In the genomic region with DNA sequence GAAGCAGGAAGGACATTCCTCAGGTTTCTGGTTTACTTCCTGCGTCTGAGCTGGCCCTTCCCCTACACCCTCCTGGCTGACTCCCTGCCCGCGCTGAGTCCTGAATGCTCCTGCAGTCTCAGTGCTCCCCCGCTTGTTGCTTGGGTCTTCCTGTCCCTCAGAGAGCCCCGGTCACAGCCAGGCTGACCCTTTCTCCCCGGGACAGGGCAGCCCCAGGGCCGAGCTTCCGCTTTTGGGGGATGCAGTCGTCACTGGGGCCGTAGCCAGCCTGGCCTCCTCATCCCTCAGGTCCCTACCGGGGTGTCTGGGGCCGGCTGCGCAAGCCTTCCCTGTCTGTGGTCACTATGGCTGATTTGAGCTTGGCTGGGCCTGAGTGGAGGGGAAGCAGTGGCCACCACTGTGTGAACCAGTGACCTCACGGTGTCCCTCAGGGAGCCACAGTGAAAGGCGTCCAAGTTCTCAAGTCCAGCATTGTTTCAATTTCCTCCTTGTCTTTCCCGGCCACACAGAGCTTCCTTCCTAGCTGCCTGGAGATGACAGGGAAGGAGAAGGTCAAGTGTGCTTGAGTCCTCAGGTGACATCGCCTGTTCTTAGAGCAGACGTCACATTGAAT, we compare ENCODE assay signal across 12 cellular contexts. TPM values are rescaled to one million over a fixed set of nuclear protein-coding genes. Genes with fewer than 3 reads are reported as not detected.
DNase-seq lines count a peak whose midpoint lies in the region; ATAC-seq, FAIRE-seq and TF ChIP-seq lines count a peak whose summit lies in the region.
"Had no signal": no experiment of that assay in that cellular context is flagged by ENCODE, and none has a peak within 500 bp of the region (broad histone marks: within the 10 kb centered on the region; RNA-seq: fewer than 3 reads in every experiment).

No MANE protein-coding gene starts in this region.

- WGBS in tibial nerve, 2 donors = 44 to 53% methylated on average over 18 of the region's 18 CpGs

- no peak overlapping the region for H3K4me3 Mint-ChIP-seq in activated CD4-positive, alpha-beta T cell treated with anti-CD3 and anti-CD28 coated beads for 36 hours
- H3K4me3 Mint-ChIP-seq in immature natural killer cell = no peak overlapping the region

- CTCF ChIA-PET in activated CD4-positive, alpha-beta T cell treated with anti-CD3 and anti-CD28 coated beads for 36 hours (lab: Charles Lee) = no interaction called here

- H3K27ac Mint-ChIP-seq in activated CD4-positive, alpha-beta T cell treated with anti-CD3 and anti-CD28 coated beads for 36 hours = peak overlapping the region; percentile 8
- peak overlapping the region; percentile 35 to 89 (median 70) for H3K27ac Mint-ChIP-seq in immature natural killer cell

- TF ChIP-seq EP300 in tibial nerve (IDR thresholded peaks at IDR 0.05) = peak in 1 of 2 donors; percentile 56

- intact Hi-C loops in activated CD4-positive, alpha-beta T cell treated with anti-CD3 and anti-CD28 coated beads for 36 hours (cut with DNase I, micrococcal nuclease) = no loop called here

- peaks cover 40% of the 10 kb centered on the region for H3K36me3 Mint-ChIP-seq in activated CD4-positive, alpha-beta T cell treated with anti-CD3 and anti-CD28 coated beads for 36 hours (ENCODE audit: low read depth)
- H3K36me3 Mint-ChIP-seq in immature natural killer cell = peaks cover 23 to 48% (median 30%) of the 10 kb centered on the region in 3 donors

- TF ChIP-seq CTCF in tibial nerve (IDR thresholded peaks at IDR 0.05) = no peak

- H3K9me3 Mint-ChIP-seq in activated CD4-positive, alpha-beta T cell treated with anti-CD3 and anti-CD28 coated beads for 36 hours (ENCODE audit: low read depth) = peaks cover 9% of the 10 kb centered on the region
- peaks cover 0 to 2% (median 0%) of the 10 kb centered on the region in 6 donors for H3K9me3 Mint-ChIP-seq in immature natural killer cell

- no peak for FAIRE-seq in H54 (lab: Jason Lieb, UNC)

- H3K4me3 ChIP-seq in tibial nerve = no peak overlapping the region

- H3K9me3 ChIP-seq in tibial nerve = peaks cover 0 to 13% (median 0%) of the 10 kb centered on the region in 4 donors

- H3K27ac ChIP-seq in tibial nerve = peak overlapping the region in 1 of 4 donors; percentile 65
- H3K27ac ChIP-seq: VCaP had no signal

- no peaks in the 10 kb centered on the region for H3K36me3 ChIP-seq in tibial nerve

- DNase-seq in activated CD4-positive, alpha-beta T cell treated with anti-CD3 and anti-CD28 coated beads for 36 hours = no peak
- no peak for DNase-seq in activated CD4-positive, alpha-beta T cell treated with anti-CD3 and anti-CD28 coated beads, Interleukin-2, amount 50 U/mL, for 4 hours
- peak; percentile 9 to 14 for DNase-seq in activated T-cell treated with anti-CD3 and anti-CD28 coated beads, Interleukin-2, amount 50 U/mL, for 48 hours
- DNase-seq in immature natural killer cell (no peak), tibial nerve (ENCODE audit: low spot score in 2 of 2) (no peak), H54 (ENCODE audit: insufficient read length, low spot score) (no peak), COLO829 (ENCODE audit: low spot score) (no peak)
- DNase-seq in stimulated activated CD8-positive, alpha-beta memory T cell treated with anti-CD3 and anti-CD28 coated beads, Interleukin-4, amount 100 ng/mL, for 48 hours = peak; percentile 19
- DNase-seq: NCI-H187 treated with DMSO at 0.1 percent for 48 hours, OCI-M1 had no signal

- no peak for ATAC-seq in activated CD4-positive, alpha-beta T cell treated with anti-CD3 and anti-CD28 coated beads for 36 hours

- POLR2A ChIA-PET in activated CD4-positive, alpha-beta T cell treated with anti-CD3 and anti-CD28 coated beads for 36 hours (lab: Charles Lee) = no interaction called here

- H3K27me3 Mint-ChIP-seq in activated CD4-positive, alpha-beta T cell treated with anti-CD3 and anti-CD28 coated beads for 36 hours = no peaks in the 10 kb centered on the region
- H3K27me3 Mint-ChIP-seq in immature natural killer cell (ENCODE audit: low read depth in 3 of 3) = peaks cover 21 to 25% (median 21%) of the 10 kb centered on the region in 3 donors

- H3K4me1 ChIP-seq in tibial nerve = no peaks in the 10 kb centered on the region

- H3K4me1 Mint-ChIP-seq in activated CD4-positive, alpha-beta T cell treated with anti-CD3 and anti-CD28 coated beads for 36 hours = peaks cover 25% of the 10 kb centered on the region
- H3K4me1 Mint-ChIP-seq in immature natural killer cell = peaks cover 48 to 57% of the 10 kb centered on the region in 2 donors

- TF ChIP-seq POLR2A in tibial nerve (IDR thresholded peaks at IDR 0.05) = no peak
- TF ChIP-seq POLR2A in H54 (IDR thresholded peaks at IDR 0.05; ENCODE audit: low read depth, low read length) = no peak

- no peaks in the 10 kb centered on the region for H3K27me3 ChIP-seq in tibial nerve

RNA-seq across cellular contexts. Expression of a gene that starts 34.1 kb away (rescaled TPM):
- 10 to 100 TPM; 33.9 to 38.3 TPM for total RNA-seq in activated CD4-positive, alpha-beta T cell treated with anti-CD3 and anti-CD28 coated beads for 36 hours
- polyA plus RNA-seq in immature natural killer cell = 10 to 100 TPM; 58.1 to 68.6 (median 67.1) TPM
- total RNA-seq in tibial nerve = 10 to 100 TPM; 25.1 to 47.2 (median 43.3) TPM

RNA-seq across cellular contexts. Expression of a gene that starts 50.1 kb away (rescaled TPM):
- 10 to 100 TPM; 19.8 to 21.2 TPM for total RNA-seq in activated CD4-positive, alpha-beta T cell treated with anti-CD3 and anti-CD28 coated beads for 36 hours
- polyA plus RNA-seq in immature natural killer cell = 100 to 1,000 TPM in 2 of 3 donors, 10 to 100 TPM in 1; 96.8 to 232 (median 119) TPM
- 1 to 10 TPM in 3 of 4 donors, under 1 TPM in 1; 0.84 to 2.8 (median 1.2) TPM for total RNA-seq in tibial nerve
- total RNA-seq: A673 had no signal

Comparison
In these comparisons a context has a peak if more than half of its experiments do, and no peak if none do; other contexts are left out.
1. DNase-seq: peak in activated T-cell treated with anti-CD3 and anti-CD28 coated beads, Interleukin-2, amount 50 U/mL, for 48 hours (2 of 2) and stimulated activated CD8-positive, alpha-beta memory T cell treated with anti-CD3 and anti-CD28 coated beads, Interleukin-4, amount 100 ng/mL, for 48 hours (single experiment); none in activated CD4-positive, alpha-beta T cell treated with anti-CD3 and anti-CD28 coated beads for 36 hours (single experiment), activated CD4-positive, alpha-beta T cell treated with anti-CD3 and anti-CD28 coated beads, Interleukin-2, amount 50 U/mL, for 4 hours (0 of 2), immature natural killer cell (0 of 3), tibial nerve (0 of 2), H54 (single experiment) and COLO829 (single experiment).
2. RNA of a gene that starts 50.1 kb away (total RNA-seq): 19.8 to 21.2 TPM in activated CD4-positive, alpha-beta T cell treated with anti-CD3 and anti-CD28 coated beads for 36 hours; 0.84 to 2.8 TPM in tibial nerve; every median in the first group is over 4 times any median in the second.